In genomic region chr13:110617326-110618072, GRCh38 we compare ENCODE assay signal across 9 cellular contexts. TPM values are rescaled to one million over a fixed set of nuclear protein-coding genes. Genes with fewer than 3 reads are reported as not detected.
DNase-seq lines count a peak whose midpoint lies in the region; ATAC-seq, FAIRE-seq and TF ChIP-seq lines count a peak whose summit lies in the region.
"Had no signal": no experiment of that assay in that cellular context is flagged by ENCODE, and none has a peak within 500 bp of the region (broad histone marks: within the 10 kb centered on the region; RNA-seq: fewer than 3 reads in every experiment).

No MANE protein-coding gene starts in this region.

- peaks cover 32% of the 10 kb centered on the region for H3K4me1 Mint-ChIP-seq in activated CD4-positive, alpha-beta memory T cell treated with anti-CD3 and anti-CD28 coated beads, Interleukin-2, amount 10 ng/mL, durations not matched to agents 7 days and 5 days
- H3K4me1 Mint-ChIP-seq in activated CD4-positive, alpha-beta memory T cell treated with anti-CD3 and anti-CD28 coated beads for 36 hours (ENCODE audit: low read depth) = peaks cover 43% of the 10 kb centered on the region

- no peak overlapping the region for H2AFZ ChIP-seq in GM12878 (ENCODE audit: control insufficient read depth, low read depth, low read length)

- TF ChIP-seq CTCF in GM12878 (IDR thresholded peaks at IDR 0.05 in 2 of 3, conservative IDR thresholded peaks at IDR 0.05 in 1 of 3; ENCODE audit: control insufficient read depth in 2 of 3, extremely low read depth in 1 of 3, insufficient read depth in 1 of 3, low read depth in 3 of 3, low read length in 3 of 3) = no peak

- peaks cover 16% of the 10 kb centered on the region for H3K36me3 Mint-ChIP-seq in activated CD4-positive, alpha-beta memory T cell treated with anti-CD3 and anti-CD28 coated beads, Interleukin-2, amount 10 ng/mL, durations not matched to agents 7 days and 5 days (ENCODE audit: low read depth)
- H3K36me3 Mint-ChIP-seq in activated CD4-positive, alpha-beta memory T cell treated with anti-CD3 and anti-CD28 coated beads for 36 hours = peaks cover 9% of the 10 kb centered on the region

- in situ Hi-C loops in GM12878 (cut with MboI) = no loop called here

- no TSS peak for BruUV-seq in GM12878 (replicated peaks; lab: Mats Ljungman, UMichigan)

- CTCF ChIA-PET in activated CD4-positive, alpha-beta memory T cell treated with anti-CD3 and anti-CD28 coated beads, Interleukin-2, amount 10 ng/mL, durations not matched to agents 7 days and 5 days (lab: Charles Lee) = interaction anchor here (1.1 to 1.7 kb wide), 5 partner anchors 12 to 162 kb away, joined by 3 to 11 read pairs (median 3); no protein-coding TSS in a partner anchor
- CTCF ChIA-PET in activated CD4-positive, alpha-beta memory T cell treated with anti-CD3 and anti-CD28 coated beads for 36 hours (lab: Charles Lee) = interaction anchor here (1.0 to 1.5 kb wide), 3 partner anchors 12 to 162 kb away, joined by 3 to 5 read pairs (median 4); no protein-coding TSS in a partner anchor
- CTCF ChIA-PET in GM12878 (lab: Yijun Ruan, JAX) = interaction anchor here (0.8 to 3.1 kb wide), 13 partner anchors 21 to 205 kb away, joined by 3 to 19 read pairs (median 5); partner anchors contain the start of gene RAB20

- peak overlapping the region; percentile 10 for H3K4me3 Mint-ChIP-seq in activated CD4-positive, alpha-beta memory T cell treated with anti-CD3 and anti-CD28 coated beads, Interleukin-2, amount 10 ng/mL, durations not matched to agents 7 days and 5 days
- no peak overlapping the region for H3K4me3 Mint-ChIP-seq in activated CD4-positive, alpha-beta memory T cell treated with anti-CD3 and anti-CD28 coated beads for 36 hours

- H3K4me3 ChIP-seq in GM12878 (peak overlapping the region; percentile 63; the same call in 1 of the 2 replicates), stomach smooth muscle (ENCODE audit: low read length in 2 of 2) (peak overlapping the region; percentile 60 to 89)

- H3K27me3 ChIP-seq in GM12878 (replicated peaks in 1 of 2; ENCODE audit: control insufficient read depth in 2 of 2, insufficient read depth in 2 of 2, low read length in 1 of 2) = no peaks in the 10 kb centered on the region
- H3K27me3 ChIP-seq in layer of hippocampus (ENCODE audit: control insufficient read depth, insufficient read depth, low read length) = no peaks in the 10 kb centered on the region
- H3K27me3 ChIP-seq in stomach smooth muscle (ENCODE audit: control insufficient read depth in 1 of 2, insufficient read depth in 2 of 2, low read length in 2 of 2) = no peaks in the 10 kb centered on the region

- H3K9me3 ChIP-seq in GM12878 (replicated peaks; ENCODE audit: control insufficient read depth, insufficient read depth, low read length) (no peaks in the 10 kb centered on the region), stomach smooth muscle (ENCODE audit: control insufficient read depth in 2 of 2, low read length in 2 of 2) (no peaks in the 10 kb centered on the region)

- 97% methylated on average over 8 of the region's 8 CpGs for WGBS in GM12878 (ENCODE audit: insufficient coverage, insufficient replicate concordance, low lambda C conversion rate, missing lambda C conversion rate)

- H3K4me1 ChIP-seq in GM12878 (ENCODE audit: control insufficient read depth, insufficient read depth, low read length) (peaks cover 10% of the 10 kb centered on the region), stomach smooth muscle (ENCODE audit: control insufficient read depth, insufficient read depth, low read length) (peaks cover 41% of the 10 kb centered on the region)

- POLR2A ChIA-PET in activated CD4-positive, alpha-beta memory T cell treated with anti-CD3 and anti-CD28 coated beads, Interleukin-2, amount 10 ng/mL, durations not matched to agents 7 days and 5 days (lab: Charles Lee) = interaction anchor here (1.3 to 4.2 kb wide), 5 partner anchors 13 to 98 kb away, joined by 5 to 45 read pairs (median 7); partner anchors contain the start of genes CARS2 and ING1
- POLR2A ChIA-PET in activated CD4-positive, alpha-beta memory T cell treated with anti-CD3 and anti-CD28 coated beads for 36 hours (lab: Charles Lee) = no interaction called here
- POLR2A ChIA-PET in GM12878 (lab: Charles Lee) = interaction anchor here (1.0 to 1.9 kb wide), 7 partner anchors 9 to 98 kb away, joined by 3 to 8 read pairs (median 5); no protein-coding TSS in a partner anchor

- H3K36me3 ChIP-seq in GM12878 (ENCODE audit: control insufficient read depth in 2 of 2, insufficient read depth in 2 of 2, low read length in 1 of 2) = 0 out of 4 replicates have a peak, but pooled peaks cover 0 to under 1% of the 10 kb centered on the region in 2 experiments
- peaks cover 0 to 3% of the 10 kb centered on the region in 2 donors for H3K36me3 ChIP-seq in stomach smooth muscle (ENCODE audit: control insufficient read depth in 2 of 2, insufficient read depth in 2 of 2, low read length in 2 of 2)

- H3K4me2 ChIP-seq in GM12878 (ENCODE audit: control insufficient read depth, insufficient read depth) = peak overlapping the region; percentile 82

- TF ChIP-seq RAD21 in GM12878 (IDR thresholded peaks at IDR 0.05; ENCODE audit: insufficient read depth, low read depth, low read length) = no peak

- no peak for DNase-seq in activated CD4-positive, alpha-beta memory T cell treated with anti-CD3 and anti-CD28 coated beads, Interleukin-2, amount 10 ng/mL, durations not matched to agents 7 days and 5 days
- no peak for DNase-seq in activated CD4-positive, alpha-beta memory T cell treated with anti-CD3 and anti-CD28 coated beads for 36 hours
- DNase-seq in GM12878 (ENCODE audit: low read depth, low spot score) (no peak), T1000 (lab: John Stamatoyannopoulos, UW) (no peak)
- DNase-seq: NCI-H1930 had no signal

- H3K27ac Mint-ChIP-seq in activated CD4-positive, alpha-beta memory T cell treated with anti-CD3 and anti-CD28 coated beads, Interleukin-2, amount 10 ng/mL, durations not matched to agents 7 days and 5 days = no peak overlapping the region
- no peak overlapping the region for H3K27ac Mint-ChIP-seq in activated CD4-positive, alpha-beta memory T cell treated with anti-CD3 and anti-CD28 coated beads for 36 hours

- no peak for TF ChIP-seq POLR2A in GM12878 (IDR thresholded peaks at IDR 0.05; ENCODE audit: low read depth, low read length)

- TF ChIP-seq EP300 in GM12878 (IDR thresholded peaks at IDR 0.05; ENCODE audit: borderline replicate concordance in 1 of 2, control insufficient read depth in 1 of 2, low read depth in 2 of 2, low read length in 2 of 2) = no peak

- H4K20me1 ChIP-seq in GM12878 (ENCODE audit: control insufficient read depth, insufficient read depth) = no peaks in the 10 kb centered on the region

- H3K9ac ChIP-seq in GM12878 (ENCODE audit: control insufficient read depth, insufficient read depth, low read length) (no peak overlapping the region), stomach smooth muscle (ENCODE audit: low read length in 2 of 2) (peak overlapping the region; percentile 87 to 90)

- ATAC-seq in GM12878 (no peak), HG03159 (IDR thresholded peaks at IDR 0.05; ENCODE audit: unreplicated experiment) (no peak), HG03025 (IDR thresholded peaks at IDR 0.05; ENCODE audit: low FRiP score, unreplicated experiment) (no peak)

- peak; percentile 68 for FAIRE-seq in GM12878 (lab: Jason Lieb, UNC)

- no peak overlapping the region; the same call in 1 of the 2 replicates for H3K27ac ChIP-seq in GM12878 (ENCODE audit: control insufficient read depth, insufficient read depth)
- H3K27ac ChIP-seq in layer of hippocampus (ENCODE audit: low read depth, low read length) = peak overlapping the region; percentile 25
- H3K27ac ChIP-seq in stomach smooth muscle (ENCODE audit: low read length) = peak overlapping the region; percentile 90

- intact Hi-C loops in activated CD4-positive, alpha-beta memory T cell treated with anti-CD3 and anti-CD28 coated beads for 36 hours (cut with micrococcal nuclease) = loop anchor here (5.0 to 10.0 kb wide), 4 partner anchors 55 to 830 kb away; partner anchors contain the start of genes IRS2 and RAB20
- intact Hi-C loops in GM12878 (cut with micrococcal nuclease; ENCODE audit: unreplicated experiment) = loop anchor here (2.0 to 5.0 kb wide), 3 partner anchors 25 to 295 kb away; no protein-coding TSS in a partner anchor

- SMC1A ChIA-PET in GM12878 (lab: Charles Lee; ENCODE audit: uncharacterized antibody, unreplicated experiment) = interaction anchor here (1.0 to 2.7 kb wide), 15 partner anchors 19 to 203 kb away, joined by 3 to 9 read pairs (median 5); no protein-coding TSS in a partner anchor

- RAD21 ChIA-PET in GM12878 (lab: Charles Lee; ENCODE audit: unreplicated experiment) = interaction anchor here (0.6 to 4.3 kb wide), 12 partner anchors 21 to 202 kb away, joined by 3 to 22 read pairs (median 4); partner anchors contain the start of gene CARS2

- H3K27me3 Mint-ChIP-seq in activated CD4-positive, alpha-beta memory T cell treated with anti-CD3 and anti-CD28 coated beads, Interleukin-2, amount 10 ng/mL, durations not matched to agents 7 days and 5 days = no peaks in the 10 kb centered on the region
- H3K27me3 Mint-ChIP-seq in activated CD4-positive, alpha-beta memory T cell treated with anti-CD3 and anti-CD28 coated beads for 36 hours = no peaks in the 10 kb centered on the region

- peaks cover 63% of the 10 kb centered on the region for H3K79me2 ChIP-seq in GM12878 (ENCODE audit: control insufficient read depth, insufficient read depth, low read length)

- H3K9me3 Mint-ChIP-seq in activated CD4-positive, alpha-beta memory T cell treated with anti-CD3 and anti-CD28 coated beads, Interleukin-2, amount 10 ng/mL, durations not matched to agents 7 days and 5 days = peaks cover 4% of the 10 kb centered on the region
- H3K9me3 Mint-ChIP-seq in activated CD4-positive, alpha-beta memory T cell treated with anti-CD3 and anti-CD28 coated beads for 36 hours = peaks cover 4% of the 10 kb centered on the region

RNA-seq across cellular contexts. Expression of gene NAXD, which starts 2.2 kb away (rescaled TPM):
- 10 to 100 TPM; 29.6 to 30.8 TPM for total RNA-seq in activated CD4-positive, alpha-beta memory T cell treated with anti-CD3 and anti-CD28 coated beads, Interleukin-2, amount 10 ng/mL, durations not matched to agents 7 days and 5 days
- total RNA-seq in activated CD4-positive, alpha-beta memory T cell treated with anti-CD3 and anti-CD28 coated beads for 36 hours = 10 to 100 TPM; 22.6 to 22.9 TPM
- total RNA-seq in GM12878 (2013; cell fraction: nucleolus; rRNA removed) = 25.4 and 28.9 TPM in 2 replicates
- total RNA-seq in GM12878 (2014; rRNA removed) = 16.9 and 18.2 TPM in 2 replicates
- 16.1 and 16.6 TPM in 2 replicates for total RNA-seq in GM12878 (2014; rRNA removed; fragmentation: Illumina TruSeq; extraction: Trizol)
- 30.0 and 30.2 TPM in 2 replicates for total RNA-seq in GM12878 (2021)
- 19.1 TPM for polyA plus RNA-seq in GM12878 (2011; ENCODE audit: low read depth)
- polyA plus RNA-seq in GM12878 (2011; rRNA removed) = 29.3 and 36.2 TPM in 2 replicates
- 45.5 and 48.5 TPM in 2 replicates for polyA plus RNA-seq in GM12878 (2011; cell fraction: cytosol; rRNA removed)
- polyA plus RNA-seq in GM12878 (2011; cell fraction: nucleus; rRNA removed) = 114 and 132 TPM in 2 replicates
- 28.7 and 29.0 TPM in 2 replicates for polyA plus RNA-seq in GM12878 (2012)
- 12.8 and 18.2 TPM in 2 replicates for polyA plus RNA-seq in GM12878 (2014; fragmentation: Illumina TruSeq; extraction: Trizol)
- polyA plus RNA-seq in GM12878 (2014; fragmentation: Nextera tagmentation; extraction: Ambion mirVana) = 1 to 10 TPM; 1.5 to 5.0 TPM
- 29.3 and 30.3 TPM in 2 replicates for polyA plus RNA-seq in GM12878 (2014; rRNA removed)
- 10 to 100 TPM; 32.4 to 33.5 TPM for polyA plus RNA-seq in GM12878 (2016; fragmentation: Nextera tagmentation; extraction: Ambion mirVana)
- polyA minus RNA-seq in GM12878 (2011; rRNA and poly(A)+ RNA removed) = 23.6 and 25.9 TPM in 2 replicates
- 7.1 and 8.9 TPM in 2 replicates for polyA minus RNA-seq in GM12878 (2011; cell fraction: cytosol; rRNA and poly(A)+ RNA removed)
- 14.1 and 18.4 TPM in 2 replicates for polyA minus RNA-seq in GM12878 (2011; cell fraction: nucleus; rRNA and poly(A)+ RNA removed)

RNA-seq across cellular contexts. Expression of gene RAB20, which starts 56.0 kb away (rescaled TPM):
- total RNA-seq in activated CD4-positive, alpha-beta memory T cell treated with anti-CD3 and anti-CD28 coated beads, Interleukin-2, amount 10 ng/mL, durations not matched to agents 7 days and 5 days = 1 to 10 TPM; 6.9 to 7.2 TPM
- total RNA-seq in activated CD4-positive, alpha-beta memory T cell treated with anti-CD3 and anti-CD28 coated beads for 36 hours = 1 to 10 TPM; 1.4 to 2.1 TPM
- total RNA-seq in GM12878 (2013; cell fraction: nucleolus; rRNA removed) = 24.9 and 25.2 TPM in 2 replicates
- 14.6 and 18.2 TPM in 2 replicates for total RNA-seq in GM12878 (2014; rRNA removed)
- 7.8 and 8.7 TPM in 2 replicates for total RNA-seq in GM12878 (2014; rRNA removed; fragmentation: Illumina TruSeq; extraction: Trizol)
- total RNA-seq in GM12878 (2021) = 13.1 and 13.6 TPM in 2 replicates
- polyA plus RNA-seq in GM12878 (2011; ENCODE audit: low read depth) = 12.5 TPM
- polyA plus RNA-seq in GM12878 (2011; rRNA removed) = 24.8 and 33.1 TPM in 2 replicates
- 39.6 and 42.9 TPM in 2 replicates for polyA plus RNA-seq in GM12878 (2011; cell fraction: cytosol; rRNA removed)
- 20.8 and 21.8 TPM in 2 replicates for polyA plus RNA-seq in GM12878 (2011; cell fraction: nucleus; rRNA removed)
- 19.4 and 23.2 TPM in 2 replicates for polyA plus RNA-seq in GM12878 (2012)
- 5.0 and 7.2 TPM in 2 replicates for polyA plus RNA-seq in GM12878 (2014; fragmentation: Illumina TruSeq; extraction: Trizol)
- 1 to 10 TPM in 1 of 2 experiments, under 1 TPM in 1; 0.48 to 2.1 TPM for polyA plus RNA-seq in GM12878 (2014; fragmentation: Nextera tagmentation; extraction: Ambion mirVana)
- polyA plus RNA-seq in GM12878 (2014; rRNA removed) = 14.7 and 14.8 TPM in 2 replicates
- polyA plus RNA-seq in GM12878 (2016; fragmentation: Nextera tagmentation; extraction: Ambion mirVana) = 10 to 100 TPM in 1 of 2 experiments, 1 to 10 TPM in 1; 8.4 to 10.6 TPM
- 17.3 and 23.7 TPM in 2 replicates for polyA minus RNA-seq in GM12878 (2011; rRNA and poly(A)+ RNA removed)
- polyA minus RNA-seq in GM12878 (2011; cell fraction: cytosol; rRNA and poly(A)+ RNA removed) = 8.3 and 8.4 TPM in 2 replicates
- 5.3 and 8.8 TPM in 2 replicates for polyA minus RNA-seq in GM12878 (2011; cell fraction: nucleus; rRNA and poly(A)+ RNA removed)
